In genomic region chr12:6140646-6141045, GRCh38 we compare ENCODE assay signal across 12 cellular contexts. TPM values are rescaled to one million over a fixed set of nuclear protein-coding genes. Genes with fewer than 3 reads are reported as not detected.
A peak's percentile ranks its signal among the peaks of the same experiment; 100 is the strongest.
DNase-seq lines count a peak whose midpoint lies in the region; ATAC-seq and TF ChIP-seq lines count a peak whose summit lies in the region.
"Had no signal": no experiment of that assay in that cellular context is flagged by ENCODE, and none has a peak within 500 bp of the region (broad histone marks: within the 10 kb centered on the region; RNA-seq: fewer than 3 reads in every experiment).

No MANE protein-coding gene starts in this region.

- H3K4me1 Mint-ChIP-seq in naive thymus-derived CD8-positive, alpha-beta T cell, result peaks cover 23 to 62% (median 51%) of the 10 kb centered on the region in 4 donors
- H3K4me1 Mint-ChIP-seq: mesothelial cell of epicardium had no signal

- DNase-seq in heart left ventricle (no peak), left cardiac atrium (no peak), upper lobe of left lung (no peak), NCI-H1105 treated with DMSO at 0.1 percent for 48 hours (lab: John Stamatoyannopoulos, UW) (no peak)
- DNase-seq in naive thymus-derived CD8-positive, alpha-beta T cell, result no peak
- DNase-seq: glutamatergic neuron, NCI-H187 treated with DMSO at 0.1 percent for 48 hours had no signal

- peak overlapping the region; percentile 24 to 96 (median 74) for H3K27ac ChIP-seq in heart left ventricle
- H3K27ac ChIP-seq in cingulate gyrus (ENCODE audit: low read depth, low read length), result peak overlapping the region; percentile 73
- H3K27ac ChIP-seq in upper lobe of left lung, result peak overlapping the region; percentile 85 to 87 (median 86)

- no peak for TF ChIP-seq CTCF in heart left ventricle (IDR thresholded peaks at IDR 0.05)
- TF ChIP-seq CTCF in upper lobe of left lung (IDR thresholded peaks at IDR 0.05), result no peak

- no peak for TF ChIP-seq EP300 in upper lobe of left lung (IDR thresholded peaks at IDR 0.05)

- no peak overlapping the region for H3K4me3 ChIP-seq in heart left ventricle
- H3K4me3 ChIP-seq in upper lobe of left lung, result no peak overlapping the region
- H3K4me3 ChIP-seq: coronary artery had no signal

- intact Hi-C loops in heart left ventricle (cut with DNase I) (no loop called here), left cardiac atrium (cut with DNase I) (no loop called here)

- H3K36me3 Mint-ChIP-seq in naive thymus-derived CD8-positive, alpha-beta T cell, result peaks cover 0 to 7% (median 4%) of the 10 kb centered on the region in 3 donors
- H3K36me3 Mint-ChIP-seq: mesothelial cell of epicardium had no signal

- ATAC-seq in heart left ventricle (peak in 2 of 4 donors; percentile 19 to 55), left cardiac atrium (no peak), upper lobe of left lung (ENCODE audit: low FRiP score in 2 of 2) (no peak), GM21381 (IDR thresholded peaks at IDR 0.05; ENCODE audit: unreplicated experiment) (no peak), HG02588 (IDR thresholded peaks at IDR 0.05; ENCODE audit: unreplicated experiment) (no peak)
- no peak for ATAC-seq in naive thymus-derived CD8-positive, alpha-beta T cell

- peaks cover 0 to 2% (median 0%) of the 10 kb centered on the region in 5 donors for H3K27me3 Mint-ChIP-seq in naive thymus-derived CD8-positive, alpha-beta T cell

- WGBS in heart left ventricle, 4 donors, result 51 to 63% (median 55%) methylated on average over 3 of the region's 3 CpGs
- WGBS in upper lobe of left lung, 2 donors, result 42 to 55% methylated on average over 3 of the region's 3 CpGs

- peak overlapping the region; percentile 97 to 99 (median 98) for H3K27ac Mint-ChIP-seq in naive thymus-derived CD8-positive, alpha-beta T cell
- H3K27ac Mint-ChIP-seq: mesothelial cell of epicardium had no signal

- H3K36me3 ChIP-seq in heart left ventricle, result no peaks in the 10 kb centered on the region
- H3K36me3 ChIP-seq in upper lobe of left lung, result no peaks in the 10 kb centered on the region

- H3K4me1 ChIP-seq in heart left ventricle, result peaks cover 0 to 45% (median 21%) of the 10 kb centered on the region in 12 donors
- peaks cover 25 to 43% (median 32%) of the 10 kb centered on the region in 4 donors for H3K4me1 ChIP-seq in upper lobe of left lung

- POLR2A ChIA-PET in naive thymus-derived CD8-positive, alpha-beta T cell (lab: Charles Lee), result interaction anchor here (0.6 to 4.6 kb wide), 12 partner anchors 9 to 90 kb away, joined by 3 to 30 read pairs (median 6); partner anchors contain the start of genes CD9 and VWF

- peaks cover 0 to 5% (median 0%) of the 10 kb centered on the region in 12 donors for H3K9me3 ChIP-seq in heart left ventricle
- H3K9me3 ChIP-seq in upper lobe of left lung, result no peaks in the 10 kb centered on the region

- peak overlapping the region; percentile 46 to 88 (median 80) for H3K4me3 Mint-ChIP-seq in naive thymus-derived CD8-positive, alpha-beta T cell
- H3K4me3 Mint-ChIP-seq: mesothelial cell of epicardium had no signal

- peaks cover 0 to 9% (median 0%) of the 10 kb centered on the region in 9 donors for H3K9me3 Mint-ChIP-seq in naive thymus-derived CD8-positive, alpha-beta T cell

- H3K27me3 ChIP-seq in heart left ventricle, result no peaks in the 10 kb centered on the region
- H3K27me3 ChIP-seq in upper lobe of left lung, result no peaks in the 10 kb centered on the region

- TF ChIP-seq POLR2A in heart left ventricle (IDR thresholded peaks at IDR 0.05) (no peak), upper lobe of left lung (IDR thresholded peaks at IDR 0.05) (no peak)

RNA-seq across cellular contexts. Expression of gene VWF, which starts 16.2 kb away (rescaled TPM):
- 100 to 1,000 TPM; 187 to 503 (median 258) TPM for total RNA-seq in heart left ventricle
- 100 to 1,000 TPM; 125 to 215 TPM for polyA plus RNA-seq in heart left ventricle
- total RNA-seq in left cardiac atrium, result 100 to 1,000 TPM; 241 to 483 TPM
- total RNA-seq in naive thymus-derived CD8-positive, alpha-beta T cell, result under 1 TPM; 0.08 to 0.60 TPM
- not detected for polyA plus RNA-seq in naive thymus-derived CD8-positive, alpha-beta T cell
- total RNA-seq in upper lobe of left lung, result 100 to 1,000 TPM; 292 to 543 (median 360) TPM

RNA-seq across cellular contexts. Expression of gene CD9, which starts 59.6 kb away (rescaled TPM):
- total RNA-seq in heart left ventricle, result 10 to 100 TPM; 29.9 to 96.1 (median 54.7) TPM
- polyA plus RNA-seq in heart left ventricle, result 10 to 100 TPM; 63.2 to 87.4 TPM
- total RNA-seq in left cardiac atrium, result 100 to 1,000 TPM in 1 of 2 donors, 10 to 100 TPM in 1; 55.1 to 167 TPM
- 10 to 100 TPM in 1 of 2 experiments, 1 to 10 TPM in 1; 7.9 to 11.7 TPM for total RNA-seq in naive thymus-derived CD8-positive, alpha-beta T cell
- 10 to 100 TPM; 23.4 to 43.4 (median 41.7) TPM for polyA plus RNA-seq in naive thymus-derived CD8-positive, alpha-beta T cell
- total RNA-seq in upper lobe of left lung, result 100 to 1,000 TPM in 5 of 6 donors, 10 to 100 TPM in 1; 96.4 to 716 (median 484) TPM

Comparison
In these comparisons a context has a peak if more than half of its experiments do, and no peak if none do; other contexts are left out.
1. RNA of gene VWF, which starts 16.2 kb away (total RNA-seq): 241 to 483 TPM in left cardiac atrium, 292 to 543 TPM in upper lobe of left lung and 187 to 503 TPM in heart left ventricle; 0.08 to 0.60 TPM in naive thymus-derived CD8-positive, alpha-beta T cell; every median in the first group is over 100 times any median in the second.
2. Peak in every context shown above with its lines, with median percentiles within 50 percentile points of each other: H3K27ac ChIP-seq.